23 cellular contexts compared by ENCODE assay signal in genomic region chr13:48667136-48667535, GRCh38. TPM values are rescaled to one million over a fixed set of nuclear protein-coding genes. Genes with fewer than 3 reads are reported as not detected.
DNase-seq lines count a peak whose midpoint lies in the region; ATAC-seq and TF ChIP-seq lines count a peak whose summit lies in the region.
"Had no signal": no experiment of that assay in that cellular context is flagged by ENCODE, and none has a peak within 500 bp of the region (broad histone marks: within the 10 kb centered on the region; RNA-seq: fewer than 3 reads in every experiment).

No MANE protein-coding gene starts in this region.

- H2BK12ac ChIP-seq in neuronal stem cell (ENCODE audit: low read length), result no peak overlapping the region

- no peaks in the 10 kb centered on the region for H3K4me1 Mint-ChIP-seq in activated CD4-positive, alpha-beta T cell treated with anti-CD3 and anti-CD28 coated beads, Interleukin-2, amount 10 ng/mL, durations not matched to agents 24 days and 14 days
- H3K4me1 Mint-ChIP-seq in activated CD4-positive, alpha-beta T cell treated with anti-CD3 and anti-CD28 coated beads for 36 hours, result no peaks in the 10 kb centered on the region
- H3K4me1 Mint-ChIP-seq in endodermal cell, result no peaks in the 10 kb centered on the region
- H3K4me1 Mint-ChIP-seq in type B pancreatic cell (ENCODE audit: unreplicated experiment), result no peaks in the 10 kb centered on the region
- H3K4me1 Mint-ChIP-seq: B cell had no signal

- H3K4me3 ChIP-seq in endodermal cell (ENCODE audit: low read length), result peak overlapping the region; percentile 36
- H3K4me3 ChIP-seq in liver (ENCODE audit: low read depth in 1 of 3, low read length in 3 of 3), result no peak overlapping the region
- H3K4me3 ChIP-seq in neuronal stem cell (ENCODE audit: low read length in 2 of 2), result peak overlapping the region in 1 of 2 donors; percentile 55
- H3K4me3 ChIP-seq: BLaER1, GM23248 had no signal

- no peak overlapping the region for H3K4ac ChIP-seq in neuronal stem cell (ENCODE audit: low read length)

- peak in 1 of 2 donors; percentile 41 for TF ChIP-seq RAD21 in liver (IDR thresholded peaks at IDR 0.05)

- no peaks in the 10 kb centered on the region for H3K79me1 ChIP-seq in neuronal stem cell (ENCODE audit: low read depth, low read length)

- no peak overlapping the region for H4K91ac ChIP-seq in neuronal stem cell (ENCODE audit: low read depth, low read length, poor library complexity)

- CTCF ChIA-PET in activated CD4-positive, alpha-beta T cell treated with anti-CD3 and anti-CD28 coated beads for 36 hours (lab: Charles Lee), result interaction anchor here (0.7 to 0.8 kb wide), 2 partner anchors 15 to 571 kb away, joined by 3 read pairs; no protein-coding TSS in a partner anchor

- H3K9me3 ChIP-seq in endodermal cell (ENCODE audit: control insufficient read depth, low read length) (peaks cover 40% of the 10 kb centered on the region), liver (ENCODE audit: control insufficient read depth in 4 of 4, low read length in 3 of 4) (peaks cover 0 to 2% (median under 1%) of the 10 kb centered on the region in 4 donors), neuronal stem cell (replicated peaks in 1 of 2; ENCODE audit: control insufficient read depth in 2 of 2, insufficient read depth in 1 of 2, low read depth in 1 of 2, low read length in 2 of 2) (peaks cover 0 to 5% of the 10 kb centered on the region in 2 donors)

- TF ChIP-seq CTCF in endodermal cell (conservative IDR thresholded peaks at IDR 0.05) (no peak), liver (IDR thresholded peaks at IDR 0.05; ENCODE audit: low read depth, low read length, missing input control) (no peak), type B pancreatic cell (conservative IDR thresholded peaks at IDR 0.05) (no peak)

- POLR2A ChIA-PET in activated CD4-positive, alpha-beta T cell treated with anti-CD3 and anti-CD28 coated beads for 36 hours (lab: Charles Lee), result no interaction called here

- no peak for ATAC-seq in activated CD4-positive, alpha-beta T cell treated with anti-CD3 and anti-CD28 coated beads for 36 hours
- no peak for ATAC-seq in HG02610 (IDR thresholded peaks at IDR 0.05; ENCODE audit: unreplicated experiment)
- no peak for ATAC-seq in GM21423 (IDR thresholded peaks at IDR 0.05; ENCODE audit: unreplicated experiment)

- H3K4me1 ChIP-seq in endodermal cell (ENCODE audit: control insufficient read depth, insufficient read depth, low read length) (no peaks in the 10 kb centered on the region), liver (ENCODE audit: control insufficient read depth in 4 of 4, insufficient read depth in 4 of 4, low read length in 3 of 4) (peaks cover 0 to 12% (median 9%) of the 10 kb centered on the region in 4 donors), neuronal stem cell (ENCODE audit: control insufficient read depth in 2 of 2, insufficient read depth in 1 of 2, low read depth in 1 of 2, low read length in 2 of 2) (no peaks in the 10 kb centered on the region)
- H3K4me1 ChIP-seq: BLaER1 had no signal

- H3K36me3 ChIP-seq in endodermal cell (ENCODE audit: control insufficient read depth, insufficient read depth, low read length), result no peaks in the 10 kb centered on the region
- no peaks in the 10 kb centered on the region for H3K36me3 ChIP-seq in liver (ENCODE audit: control insufficient read depth in 4 of 4, insufficient read depth in 3 of 4, low read depth in 1 of 4, low read length in 3 of 4)
- peaks cover 0 to 2% of the 10 kb centered on the region in 2 donors for H3K36me3 ChIP-seq in neuronal stem cell (replicated peaks in 1 of 2; ENCODE audit: control insufficient read depth in 2 of 2, insufficient read depth in 2 of 2, low read length in 2 of 2)
- H3K36me3 ChIP-seq: BLaER1 had no signal

- no peak overlapping the region for H3K14ac ChIP-seq in neuronal stem cell (ENCODE audit: low read length)

- H3K18ac ChIP-seq in neuronal stem cell (ENCODE audit: low read length), result peak overlapping the region; percentile 35

- no peak overlapping the region for H2BK120ac ChIP-seq in neuronal stem cell (ENCODE audit: low read depth, low read length)

- H3K9me3 Mint-ChIP-seq in activated CD4-positive, alpha-beta T cell treated with anti-CD3 and anti-CD28 coated beads, Interleukin-2, amount 10 ng/mL, durations not matched to agents 24 days and 14 days, result peaks cover 42% of the 10 kb centered on the region
- peaks cover 59% of the 10 kb centered on the region for H3K9me3 Mint-ChIP-seq in activated CD4-positive, alpha-beta T cell treated with anti-CD3 and anti-CD28 coated beads for 36 hours (ENCODE audit: low read depth)
- H3K9me3 Mint-ChIP-seq in endodermal cell (peaks cover 61% of the 10 kb centered on the region), type B pancreatic cell (peaks cover 18% of the 10 kb centered on the region)

- no peak overlapping the region for H2AK5ac ChIP-seq in neuronal stem cell (ENCODE audit: low read depth, low read length)

- no peak overlapping the region for H3K9ac ChIP-seq in endodermal cell (ENCODE audit: extremely low read depth, low read length, poor library complexity, severe bottlenecking)
- H3K9ac ChIP-seq in liver (ENCODE audit: low read depth in 1 of 2, low read length in 2 of 2), result no peak overlapping the region
- H3K9ac ChIP-seq in neuronal stem cell (ENCODE audit: low read depth, low read length, poor library complexity), result no peak overlapping the region
- H3K9ac ChIP-seq: BLaER1, GM23248 had no signal

- peak; percentile 18 for DNase-seq in activated CD4-positive, alpha-beta T cell treated with anti-CD3 and anti-CD28 coated beads, Interleukin-2, amount 10 ng/mL, durations not matched to agents 24 days and 14 days
- DNase-seq in activated CD4-positive, alpha-beta T cell treated with anti-CD3 and anti-CD28 coated beads for 36 hours, result no peak
- DNase-seq in endodermal cell (no peak), neuronal stem cell (ENCODE audit: low spot score) (no peak), type B pancreatic cell (ENCODE audit: extremely low spot score, unreplicated experiment) (no peak)
- DNase-seq: CD4-positive, alpha-beta T cell; CD8-positive, alpha-beta memory T cell; DMS 273 treated with DMSO at 0.1 percent for 48 hours; DMS79; GM23248; H7; HCEC 1CT had no signal

- H3K27ac ChIP-seq in endodermal cell (ENCODE audit: low read depth, low read length), result no peak overlapping the region
- H3K27ac ChIP-seq in liver (ENCODE audit: low read depth in 1 of 2, low read length in 2 of 2), result no peak overlapping the region
- no peak overlapping the region for H3K27ac ChIP-seq in neuronal stem cell (replicated peaks; ENCODE audit: low read length)
- H3K27ac ChIP-seq: 22Rv1, BLaER1, C4-2B, GM23248 had no signal

- intact Hi-C loops in activated CD4-positive, alpha-beta T cell treated with anti-CD3 and anti-CD28 coated beads, Interleukin-2, amount 10 ng/mL, durations not matched to agents 24 days and 14 days (cut with micrococcal nuclease), result no loop called here
- intact Hi-C loops in activated CD4-positive, alpha-beta T cell treated with anti-CD3 and anti-CD28 coated beads for 36 hours (cut with DNase I, micrococcal nuclease), result no loop called here

- peaks cover 2% of the 10 kb centered on the region for H3K36me3 Mint-ChIP-seq in activated CD4-positive, alpha-beta T cell treated with anti-CD3 and anti-CD28 coated beads, Interleukin-2, amount 10 ng/mL, durations not matched to agents 24 days and 14 days (ENCODE audit: low read depth)
- H3K36me3 Mint-ChIP-seq in activated CD4-positive, alpha-beta T cell treated with anti-CD3 and anti-CD28 coated beads for 36 hours (ENCODE audit: low read depth), result peaks cover 23% of the 10 kb centered on the region
- H3K36me3 Mint-ChIP-seq in endodermal cell (ENCODE audit: low read depth) (no peaks in the 10 kb centered on the region), type B pancreatic cell (no peaks in the 10 kb centered on the region)

- H3K4me3 Mint-ChIP-seq in activated CD4-positive, alpha-beta T cell treated with anti-CD3 and anti-CD28 coated beads, Interleukin-2, amount 10 ng/mL, durations not matched to agents 24 days and 14 days, result no peak overlapping the region
- H3K4me3 Mint-ChIP-seq in activated CD4-positive, alpha-beta T cell treated with anti-CD3 and anti-CD28 coated beads for 36 hours, result no peak overlapping the region
- H3K4me3 Mint-ChIP-seq in endodermal cell, result no peak overlapping the region
- H3K4me3 Mint-ChIP-seq in type B pancreatic cell, result no peak overlapping the region
- H3K4me3 Mint-ChIP-seq: B cell; CD4-positive, alpha-beta T cell; CD8-positive, alpha-beta memory T cell had no signal

- H2AFZ ChIP-seq in neuronal stem cell (ENCODE audit: low read length), result no peak overlapping the region
- H2AFZ ChIP-seq: GM23248 had no signal

- H2BK5ac ChIP-seq in neuronal stem cell (ENCODE audit: low read length), result no peak overlapping the region

- WGBS in endodermal cell (ENCODE audit: insufficient coverage in 1 of 2, insufficient read length in 1 of 2), 2 experiments, result 57% methylated on average over 3 of the region's 3 CpGs
- WGBS in liver, result 45% methylated on average over 3 of the region's 3 CpGs
- no CpG with 5 or more reads among the region's 3 CpGs for WGBS in neuronal stem cell (ENCODE audit: extremely low coverage in 2 of 2, insufficient read length in 2 of 2, insufficient replicate concordance in 1 of 2), 2 donors

- no peak overlapping the region for H3K27ac Mint-ChIP-seq in activated CD4-positive, alpha-beta T cell treated with anti-CD3 and anti-CD28 coated beads, Interleukin-2, amount 10 ng/mL, durations not matched to agents 24 days and 14 days
- H3K27ac Mint-ChIP-seq in activated CD4-positive, alpha-beta T cell treated with anti-CD3 and anti-CD28 coated beads for 36 hours, result no peak overlapping the region
- H3K27ac Mint-ChIP-seq in endodermal cell (no peak overlapping the region), type B pancreatic cell (no peak overlapping the region)
- H3K27ac Mint-ChIP-seq: B cell; CD4-positive, alpha-beta T cell had no signal

- no peak overlapping the region for H2BK15ac ChIP-seq in neuronal stem cell (ENCODE audit: low read length)

- H4K8ac ChIP-seq in neuronal stem cell (ENCODE audit: low read depth, low read length), result no peak overlapping the region

- no peak overlapping the region for H3K4me2 ChIP-seq in neuronal stem cell (ENCODE audit: insufficient read depth, low read length, poor library complexity, severe bottlenecking)
- H3K4me2 ChIP-seq: BLaER1 had no signal

- H3K23ac ChIP-seq in neuronal stem cell (ENCODE audit: low read depth, low read length, poor library complexity), result no peak overlapping the region

- no peaks in the 10 kb centered on the region for H3K27me3 Mint-ChIP-seq in activated CD4-positive, alpha-beta T cell treated with anti-CD3 and anti-CD28 coated beads, Interleukin-2, amount 10 ng/mL, durations not matched to agents 24 days and 14 days
- H3K27me3 Mint-ChIP-seq in activated CD4-positive, alpha-beta T cell treated with anti-CD3 and anti-CD28 coated beads for 36 hours, result no peaks in the 10 kb centered on the region
- H3K27me3 Mint-ChIP-seq in endodermal cell (ENCODE audit: insufficient read depth) (peaks cover 6% of the 10 kb centered on the region), type B pancreatic cell (no peaks in the 10 kb centered on the region)
- H3K27me3 Mint-ChIP-seq: B cell; CD4-positive, alpha-beta T cell had no signal

- H3K27me3 ChIP-seq in endodermal cell (ENCODE audit: control insufficient read depth, insufficient read depth, low read length, poor library complexity, severe bottlenecking) (no peaks in the 10 kb centered on the region), liver (ENCODE audit: control insufficient read depth in 4 of 4, insufficient read depth in 4 of 4, low read length in 3 of 4) (no peaks in the 10 kb centered on the region), neuronal stem cell (ENCODE audit: control insufficient read depth in 3 of 3, insufficient read depth in 3 of 3, low read depth in 1 of 3, low read length in 3 of 3) (no peaks in the 10 kb centered on the region)
- H3K27me3 ChIP-seq: BLaER1 had no signal

RNA-seq across cellular contexts. Expression of gene CYSLTR2, which starts 13.4 kb away (rescaled TPM):
- 0.90 and 1.1 TPM in 2 replicates for total RNA-seq in activated CD4-positive, alpha-beta T cell treated with anti-CD3 and anti-CD28 coated beads, Interleukin-2, amount 10 ng/mL, durations not matched to agents 24 days and 14 days
- 1 to 10 TPM; 2.2 to 2.5 TPM for total RNA-seq in activated CD4-positive, alpha-beta T cell treated with anti-CD3 and anti-CD28 coated beads for 36 hours
- not detected for total RNA-seq in endodermal cell
- not detected for polyA plus RNA-seq in endodermal cell (2013, experiment 1 of 2)
- 0.08 TPM for polyA plus RNA-seq in endodermal cell (2013, experiment 2 of 2)
- under 1 TPM; 0.17 to 0.37 TPM for total RNA-seq in liver
- under 1 TPM; 0.07 to 0.14 TPM for polyA plus RNA-seq in liver
- 0.01 TPM for polyA plus RNA-seq in neuronal stem cell (2013, experiment 1 of 2)
- 0.01 TPM for polyA plus RNA-seq in neuronal stem cell (2013, experiment 2 of 2)
- total RNA-seq in type B pancreatic cell (ENCODE audit: low replicate concordance), result 4.7 and 6.1 TPM in 2 replicates
- total RNA-seq: B cell, Daoy, G401, GM23248, H1, H7 had no signal
- polyA plus RNA-seq: AG04450, GM23248, H1 had no signal
